Comparison of ENCODE assay signal across 33 cellular contexts in the genomic region with DNA sequence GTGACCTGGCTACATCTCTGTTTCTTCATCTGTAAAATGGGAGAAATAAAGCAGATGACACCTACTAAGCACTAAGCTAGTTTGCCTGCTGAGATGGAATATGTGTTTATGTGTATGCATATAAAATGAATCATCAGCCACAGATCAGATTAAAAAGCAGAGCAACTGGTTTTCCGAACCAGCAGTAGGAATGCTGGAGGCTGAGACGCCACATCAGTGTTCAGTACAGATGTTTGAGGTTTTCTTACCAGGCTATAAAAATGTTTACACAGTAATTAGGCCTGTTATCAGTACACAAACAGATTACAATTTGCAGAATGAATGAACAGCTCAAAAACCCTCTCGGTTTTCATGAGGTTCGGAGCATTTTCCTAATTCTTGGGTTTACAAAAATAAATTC.
A peak's percentile ranks its signal among the peaks of the same experiment; 100 is the strongest.
DNase-seq lines count a peak whose midpoint lies in the region; ATAC-seq and TF ChIP-seq lines count a peak whose summit lies in the region.
"Had no signal": no experiment of that assay in that cellular context is flagged by ENCODE, and none has a peak within 500 bp of the region (broad histone marks: within the 10 kb centered on the region; RNA-seq: fewer than 3 reads in every experiment).

No MANE protein-coding gene starts in this region.

- intact Hi-C loops in Panc1 (cut with micrococcal nuclease; ENCODE audit: unreplicated experiment) (no loop called here), left lung (cut with DNase I) (no loop called here)

- no peak overlapping the region for H2BK12ac ChIP-seq in trophoblast cell (ENCODE audit: low read length)

- no CpG with 5 or more reads among the region's 4 CpGs for WGBS in trophoblast cell (ENCODE audit: extremely low coverage, insufficient coverage, insufficient read length)

- TF ChIP-seq CTCF in Panc1 (IDR thresholded peaks at IDR 0.05) (no peak), left lung (IDR thresholded peaks at IDR 0.05) (no peak)

- no peaks in the 10 kb centered on the region for H3K4me1 ChIP-seq in Panc1 (ENCODE audit: control insufficient read depth, insufficient read depth, low read length)
- H3K4me1 ChIP-seq in trophoblast cell (ENCODE audit: control insufficient read depth in 1 of 2, insufficient read depth in 2 of 2, low read length in 2 of 2), result no peaks in the 10 kb centered on the region
- H3K4me1 ChIP-seq in left lung, result no peaks in the 10 kb centered on the region
- H3K4me1 ChIP-seq: adrenal gland, Caco-2, gastroesophageal sphincter, lower lobe of right lung, right lobe of liver, stomach had no signal

- H3K18ac ChIP-seq in trophoblast cell (ENCODE audit: low read length), result no peak overlapping the region

- no peak overlapping the region for H3K14ac ChIP-seq in trophoblast cell (ENCODE audit: low read length)

- H3K79me2 ChIP-seq in trophoblast cell (ENCODE audit: control insufficient read depth, insufficient read depth, low read length, poor library complexity), result no peaks in the 10 kb centered on the region

- no peak overlapping the region for H2BK5ac ChIP-seq in trophoblast cell (ENCODE audit: low read depth, low read length, poor library complexity)

- DNase-seq in H4 (ENCODE audit: low spot score) (peak; percentile 92), LoVo (ENCODE audit: low spot score) (peak; percentile 59), Panc1 (ENCODE audit: low read depth, low spot score) (no peak), trophoblast cell (peak; percentile 38 to 63), left lung (no peak), AML-193 (lab: John Stamatoyannopoulos, UW) (no peak)
- DNase-seq: activated CD4-positive, alpha-beta memory T cell treated with anti-CD3 and anti-CD28 coated beads for 36 hours; activated CD8-positive, alpha-beta memory T cell treated with anti-CD3 and anti-CD28 coated beads, Interleukin-2, amount 50 U/mL, for 4 hours; activated naive CD4-positive, alpha-beta T cell treated with Interleukin-2 at 50 U/mL for 16 hours; adrenal gland; Caco-2; DMS79 treated with DMSO at 0.1 percent for 48 hours; endodermal cell; GF-D8; Kasumi-1; kidney glomerular epithelial cell; lower lobe of right lung; naive thymus-derived CD4-positive, alpha-beta T cell; NCI-H1930; NCI-H345; NCI-H82; right lobe of liver; RPMI8226; stimulated activated CD4-positive, alpha-beta T cell treated with anti-CD3 and anti-CD28 coated beads, Interleukin-4, amount 100 ng/mL, for 1 hour; stomach had no signal

- POLR2A ChIA-PET in Panc1 (lab: Charles Lee), result no interaction called here

- H2AK5ac ChIP-seq in trophoblast cell (ENCODE audit: low read length), result no peak overlapping the region

- no peak overlapping the region for H4K8ac ChIP-seq in trophoblast cell (ENCODE audit: low read depth, low read length)

- no TSS peak for BruUV-seq in Panc1 (replicated peaks; lab: Mats Ljungman, UMichigan)

- H3K27ac ChIP-seq in Panc1 (ENCODE audit: low read length) (no peak overlapping the region), trophoblast cell (ENCODE audit: low read depth, low read length) (no peak overlapping the region), left lung (no peak overlapping the region)
- H3K27ac ChIP-seq: adrenal gland, C4-2B, gastroesophageal sphincter, lower lobe of right lung, neutrophil, right lobe of liver, SK-N-MC, stomach had no signal

- H3K4me3 ChIP-seq in Panc1 (ENCODE audit: low read depth in 2 of 2, low read length in 2 of 2) (no peak overlapping the region), trophoblast cell (ENCODE audit: low read depth, low read length) (no peak overlapping the region), left lung (no peak overlapping the region)
- H3K4me3 ChIP-seq: adrenal gland, gastroesophageal sphincter, lower lobe of right lung, right lobe of liver, SK-N-MC, stomach had no signal

- CTCF ChIA-PET in Panc1 (lab: Charles Lee), result no interaction called here

- no peak overlapping the region for H3K9ac ChIP-seq in trophoblast cell (ENCODE audit: low read length)

- no peak overlapping the region for H2BK120ac ChIP-seq in trophoblast cell (ENCODE audit: insufficient read depth, low read length, poor library complexity)

- ATAC-seq in Panc1 (peak; percentile 90), GM21576 (IDR thresholded peaks at IDR 0.05; ENCODE audit: unreplicated experiment) (no peak), left lung (no peak)
- ATAC-seq: activated CD4-positive, CD25-positive, alpha-beta regulatory T cell treated with anti-CD3 and anti-CD28 coated beads, Interleukin-2, amount 50 U/mL, for 24 hours; gastroesophageal sphincter; HCT116; HepG2; lower lobe of right lung; naive thymus-derived CD4-positive, alpha-beta T cell; right lobe of liver had no signal

- H3K9me3 ChIP-seq in Panc1 (ENCODE audit: control insufficient read depth, insufficient read depth, low read depth, low read length), result no peaks in the 10 kb centered on the region
- no peaks in the 10 kb centered on the region for H3K9me3 ChIP-seq in trophoblast cell (ENCODE audit: insufficient read depth, low read depth, low read length)
- H3K9me3 ChIP-seq in left lung, result no peaks in the 10 kb centered on the region
- H3K9me3 ChIP-seq: adrenal gland, Caco-2, gastroesophageal sphincter, lower lobe of right lung, neutrophil, right lobe of liver had no signal

- in situ Hi-C loops in Panc1 (cut with HindIII; ENCODE audit: low pct_unique_long_range_greater_than_20kb, low sequenced_read_pairs), result no loop called here

- H3K36me3 ChIP-seq in Panc1 (ENCODE audit: control insufficient read depth, insufficient read depth, low read length) (no peaks in the 10 kb centered on the region), trophoblast cell (ENCODE audit: control insufficient read depth in 1 of 2, insufficient read depth in 2 of 2, low read length in 2 of 2) (no peaks in the 10 kb centered on the region), left lung (no peaks in the 10 kb centered on the region)
- H3K36me3 ChIP-seq: adrenal gland, gastroesophageal sphincter, lower lobe of right lung, neutrophil, right lobe of liver, stomach had no signal

- no peak overlapping the region for H2AFZ ChIP-seq in trophoblast cell (ENCODE audit: insufficient read depth, low read length, poor library complexity)

- H4K91ac ChIP-seq in trophoblast cell (ENCODE audit: low read depth, low read length), result no peak overlapping the region

- H3K27me3 ChIP-seq in Panc1 (ENCODE audit: control insufficient read depth, insufficient read depth, low read length), result no peaks in the 10 kb centered on the region
- no peaks in the 10 kb centered on the region for H3K27me3 ChIP-seq in trophoblast cell (ENCODE audit: insufficient read depth, low read length)
- no peaks in the 10 kb centered on the region for H3K27me3 ChIP-seq in left lung
- H3K27me3 ChIP-seq: adrenal gland, neutrophil, right lobe of liver, stomach had no signal

- H3K4me2 ChIP-seq in trophoblast cell (ENCODE audit: low read length), result no peak overlapping the region

- H4K12ac ChIP-seq in trophoblast cell (ENCODE audit: low read depth, low read length), result no peak overlapping the region

- no peak overlapping the region for H3K4ac ChIP-seq in trophoblast cell (ENCODE audit: low read depth, low read length)

- H3K79me1 ChIP-seq in trophoblast cell (ENCODE audit: low read length), result no peaks in the 10 kb centered on the region

- no peak overlapping the region for H3K23ac ChIP-seq in trophoblast cell (ENCODE audit: low read length)

Comparison
In these comparisons a context has a peak if more than half of its experiments do, and no peak if none do; other contexts are left out.
1. DNase-seq: peak in H4 (single experiment), LoVo (single experiment) and trophoblast cell (2 of 2); none in Panc1 (single experiment), left lung (0 of 2) and AML-193 (0 of 2).